In genomic region chr10:75145590-75145989, GRCh38 we compare ENCODE assay signal across 17 cellular contexts. TPM values are rescaled to one million over a fixed set of nuclear protein-coding genes. Genes with fewer than 3 reads are reported as not detected.
DNase-seq lines count a peak whose midpoint lies in the region; ATAC-seq and TF ChIP-seq lines count a peak whose summit lies in the region.
"Had no signal": no experiment of that assay in that cellular context is flagged by ENCODE, and none has a peak within 500 bp of the region (broad histone marks: within the 10 kb centered on the region; RNA-seq: fewer than 3 reads in every experiment).

No MANE protein-coding gene starts in this region.

- peak; percentile 46 for DNase-seq in activated CD8-positive, alpha-beta memory T cell treated with anti-CD3 and anti-CD28 coated beads, Interleukin-2, amount 10 ng/mL, durations not matched to agents 7 days and 5 days
- no peak for DNase-seq in activated CD8-positive, alpha-beta memory T cell treated with anti-CD3 and anti-CD28 coated beads, Interleukin-2, amount 50 U/mL, for 4 hours
- DNase-seq in NB4 (ENCODE audit: low read depth) (peak; percentile 39), osteocyte (ENCODE audit: extremely low spot score, unreplicated experiment) (no peak), progenitor cell of endocrine pancreas (ENCODE audit: low spot score, unreplicated experiment) (no peak), inferior parietal cortex (ENCODE audit: extremely low spot score) (no peak)
- no peak for DNase-seq in central memory CD8-positive, alpha-beta T cell (ENCODE audit: low spot score in 2 of 2)
- DNase-seq: ACHN; activated effector memory CD4-positive, alpha-beta T cell treated with anti-CD3 and anti-CD28 coated beads, Interleukin-2, amount 50 U/mL, for 16 hours; CD8-positive, alpha-beta memory T cell; cortex of kidney; DMS79; midbrain; NCI-H187; stimulated activated CD4-positive, alpha-beta T cell treated with anti-CD3 and anti-CD28 coated beads, Interleukin-12 subunit alpha, Interleukin-12 subunit beta, amount 100 ng/mL, for 4 hours; tibial artery had no signal

- no peak overlapping the region for H3K4me3 ChIP-seq in NB4 (ENCODE audit: low read depth, low read length)
- H3K4me3 ChIP-seq: tibial artery had no signal

- peaks cover 24% of the 10 kb centered on the region for H3K4me1 Mint-ChIP-seq in activated CD8-positive, alpha-beta memory T cell treated with anti-CD3 and anti-CD28 coated beads, Interleukin-2, amount 10 ng/mL, durations not matched to agents 7 days and 5 days
- peaks cover 40% of the 10 kb centered on the region for H3K4me1 Mint-ChIP-seq in central memory CD8-positive, alpha-beta T cell
- H3K4me1 Mint-ChIP-seq in osteocyte (ENCODE audit: unreplicated experiment) (peaks cover 30% of the 10 kb centered on the region), progenitor cell of endocrine pancreas (ENCODE audit: low read depth) (peaks cover 4% of the 10 kb centered on the region)

- no peaks in the 10 kb centered on the region for H3K9me3 Mint-ChIP-seq in activated CD8-positive, alpha-beta memory T cell treated with anti-CD3 and anti-CD28 coated beads, Interleukin-2, amount 10 ng/mL, durations not matched to agents 7 days and 5 days (ENCODE audit: low read depth)
- no peaks in the 10 kb centered on the region for H3K9me3 Mint-ChIP-seq in central memory CD8-positive, alpha-beta T cell
- H3K9me3 Mint-ChIP-seq in osteocyte (ENCODE audit: unreplicated experiment) (no peaks in the 10 kb centered on the region), progenitor cell of endocrine pancreas (ENCODE audit: low read depth) (no peaks in the 10 kb centered on the region)
- H3K9me3 Mint-ChIP-seq: CD8-positive, alpha-beta memory T cell had no signal

- no peaks in the 10 kb centered on the region for H3K27me3 Mint-ChIP-seq in activated CD8-positive, alpha-beta memory T cell treated with anti-CD3 and anti-CD28 coated beads, Interleukin-2, amount 10 ng/mL, durations not matched to agents 7 days and 5 days
- no peaks in the 10 kb centered on the region for H3K27me3 Mint-ChIP-seq in central memory CD8-positive, alpha-beta T cell
- H3K27me3 Mint-ChIP-seq in osteocyte (ENCODE audit: unreplicated experiment), result no peaks in the 10 kb centered on the region
- H3K27me3 Mint-ChIP-seq in progenitor cell of endocrine pancreas, result no peaks in the 10 kb centered on the region
- H3K27me3 Mint-ChIP-seq: CD8-positive, alpha-beta memory T cell had no signal

- CTCF ChIA-PET in activated CD8-positive, alpha-beta memory T cell treated with anti-CD3 and anti-CD28 coated beads, Interleukin-2, amount 10 ng/mL, durations not matched to agents 7 days and 5 days (lab: Charles Lee), result interaction anchor here (0.8 kb wide), 1 partner anchor 10 kb away, joined by 3 read pairs; no protein-coding TSS in a partner anchor

- no peak overlapping the region for H3K27ac Mint-ChIP-seq in activated CD8-positive, alpha-beta memory T cell treated with anti-CD3 and anti-CD28 coated beads, Interleukin-2, amount 10 ng/mL, durations not matched to agents 7 days and 5 days
- peak overlapping the region; percentile 46 for H3K27ac Mint-ChIP-seq in central memory CD8-positive, alpha-beta T cell (ENCODE audit: low read depth)
- H3K27ac Mint-ChIP-seq in osteocyte (ENCODE audit: unreplicated experiment), result peak overlapping the region; percentile 56
- H3K27ac Mint-ChIP-seq in progenitor cell of endocrine pancreas, result no peak overlapping the region

- peaks cover 8% of the 10 kb centered on the region for H3K36me3 Mint-ChIP-seq in activated CD8-positive, alpha-beta memory T cell treated with anti-CD3 and anti-CD28 coated beads, Interleukin-2, amount 10 ng/mL, durations not matched to agents 7 days and 5 days
- H3K36me3 Mint-ChIP-seq in central memory CD8-positive, alpha-beta T cell (ENCODE audit: insufficient read depth), result peaks cover 5% of the 10 kb centered on the region
- peaks cover under 1% of the 10 kb centered on the region for H3K36me3 Mint-ChIP-seq in osteocyte (ENCODE audit: unreplicated experiment)
- H3K36me3 Mint-ChIP-seq in progenitor cell of endocrine pancreas (ENCODE audit: insufficient read depth), result peaks cover 4% of the 10 kb centered on the region

- no peak for ATAC-seq in activated CD8-positive, alpha-beta memory T cell treated with anti-CD3 and anti-CD28 coated beads, Interleukin-2, amount 10 ng/mL, durations not matched to agents 7 days and 5 days
- ATAC-seq in central memory CD8-positive, alpha-beta T cell (replicated peaks; ENCODE audit: extremely low read depth, poor library complexity, severe bottlenecking), result no peak
- no peak for ATAC-seq in GM18909 (IDR thresholded peaks at IDR 0.05; ENCODE audit: poor library complexity, unreplicated experiment)

- no peak for TF ChIP-seq CTCF in NB4 (IDR thresholded peaks at IDR 0.05; ENCODE audit: low read depth, low read length)
- TF ChIP-seq CTCF in osteocyte (IDR thresholded peaks at IDR 0.05), result no peak
- no peak for TF ChIP-seq CTCF in progenitor cell of endocrine pancreas (IDR thresholded peaks at IDR 0.05; ENCODE audit: unreplicated experiment)

- H3K4me3 Mint-ChIP-seq in activated CD8-positive, alpha-beta memory T cell treated with anti-CD3 and anti-CD28 coated beads, Interleukin-2, amount 10 ng/mL, durations not matched to agents 7 days and 5 days, result no peak overlapping the region
- H3K4me3 Mint-ChIP-seq in central memory CD8-positive, alpha-beta T cell, result no peak overlapping the region
- no peak overlapping the region for H3K4me3 Mint-ChIP-seq in osteocyte (ENCODE audit: unreplicated experiment)
- no peak overlapping the region for H3K4me3 Mint-ChIP-seq in progenitor cell of endocrine pancreas (ENCODE audit: low read depth)

- TF ChIP-seq POLR2A in NB4 (IDR thresholded peaks at IDR 0.05; ENCODE audit: extremely low read depth, insufficient read length), result no peak

RNA-seq across cellular contexts. Expression of gene SAMD8, which starts 34.1 kb away (rescaled TPM):
- 10 to 100 TPM; 13.8 TPM for total RNA-seq in activated CD8-positive, alpha-beta memory T cell treated with anti-CD3 and anti-CD28 coated beads, Interleukin-2, amount 10 ng/mL, durations not matched to agents 7 days and 5 days
- total RNA-seq in osteocyte (25.9 and 26.4 TPM in 2 replicates), progenitor cell of endocrine pancreas (17.4 and 18.0 TPM in 2 replicates)

Comparison
In these comparisons a context has a peak if more than half of its experiments do, and no peak if none do; other contexts are left out.
1. DNase-seq: peak in activated CD8-positive, alpha-beta memory T cell treated with anti-CD3 and anti-CD28 coated beads, Interleukin-2, amount 10 ng/mL, durations not matched to agents 7 days and 5 days (single experiment) and NB4 (single experiment); none in activated CD8-positive, alpha-beta memory T cell treated with anti-CD3 and anti-CD28 coated beads, Interleukin-2, amount 50 U/mL, for 4 hours (single experiment), central memory CD8-positive, alpha-beta T cell (0 of 2), osteocyte (single experiment), progenitor cell of endocrine pancreas (single experiment) and inferior parietal cortex (single experiment).
2. H3K27ac Mint-ChIP-seq: peak in central memory CD8-positive, alpha-beta T cell (single experiment) and osteocyte (single experiment); none in activated CD8-positive, alpha-beta memory T cell treated with anti-CD3 and anti-CD28 coated beads, Interleukin-2, amount 10 ng/mL, durations not matched to agents 7 days and 5 days (single experiment) and progenitor cell of endocrine pancreas (single experiment).